ENCODE assay signal across 1 cellular context in the genomic region with DNA sequence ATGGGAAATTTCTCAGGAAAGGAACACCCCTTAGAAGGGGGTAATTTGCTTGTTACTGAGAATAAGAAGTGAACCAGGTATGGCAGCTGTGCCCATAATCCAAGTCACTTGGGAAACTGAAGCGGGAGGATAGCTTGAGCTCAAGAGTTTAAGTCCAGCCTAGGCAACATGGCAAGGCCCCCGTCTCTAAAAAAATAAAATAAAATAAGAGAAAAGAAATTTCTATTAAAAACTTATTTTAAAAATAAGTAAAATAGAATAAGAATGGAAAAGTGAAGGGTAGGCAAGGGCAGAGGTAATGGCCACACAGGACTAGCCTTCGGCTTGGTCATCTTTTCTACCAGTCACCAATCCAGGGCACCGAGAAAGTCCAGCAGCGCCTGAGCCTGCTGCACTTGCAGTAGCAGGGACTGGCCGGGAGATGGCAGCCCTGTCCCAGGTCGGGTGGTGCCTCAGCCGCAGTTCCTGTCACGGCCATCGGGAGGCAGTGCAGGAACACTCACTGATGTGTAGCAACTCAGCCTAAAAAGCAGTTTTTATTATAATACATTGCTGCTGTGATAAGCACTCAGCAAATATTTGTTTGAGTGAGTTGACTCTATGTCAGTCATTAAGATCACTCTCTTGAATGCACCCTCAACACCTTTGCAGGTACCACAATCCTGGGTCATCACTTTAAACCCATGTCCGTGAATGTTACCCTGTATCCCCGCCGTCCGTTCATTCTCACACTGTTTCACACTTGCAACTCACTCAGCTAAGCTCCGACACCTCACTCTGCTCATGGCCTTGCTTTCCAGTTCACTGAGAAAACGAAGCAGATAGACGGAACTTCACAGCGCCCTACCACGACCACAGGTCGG.
TF ChIP-seq lines count a peak whose summit lies in the region.

No MANE protein-coding gene starts in this region.

TF ChIP-seq in HepG2, 621 proteins besides CTCF, POLR2A, EP300 and RAD21 (continued from another document and continues in another):
- TF ChIP-seq, protein P1, sequence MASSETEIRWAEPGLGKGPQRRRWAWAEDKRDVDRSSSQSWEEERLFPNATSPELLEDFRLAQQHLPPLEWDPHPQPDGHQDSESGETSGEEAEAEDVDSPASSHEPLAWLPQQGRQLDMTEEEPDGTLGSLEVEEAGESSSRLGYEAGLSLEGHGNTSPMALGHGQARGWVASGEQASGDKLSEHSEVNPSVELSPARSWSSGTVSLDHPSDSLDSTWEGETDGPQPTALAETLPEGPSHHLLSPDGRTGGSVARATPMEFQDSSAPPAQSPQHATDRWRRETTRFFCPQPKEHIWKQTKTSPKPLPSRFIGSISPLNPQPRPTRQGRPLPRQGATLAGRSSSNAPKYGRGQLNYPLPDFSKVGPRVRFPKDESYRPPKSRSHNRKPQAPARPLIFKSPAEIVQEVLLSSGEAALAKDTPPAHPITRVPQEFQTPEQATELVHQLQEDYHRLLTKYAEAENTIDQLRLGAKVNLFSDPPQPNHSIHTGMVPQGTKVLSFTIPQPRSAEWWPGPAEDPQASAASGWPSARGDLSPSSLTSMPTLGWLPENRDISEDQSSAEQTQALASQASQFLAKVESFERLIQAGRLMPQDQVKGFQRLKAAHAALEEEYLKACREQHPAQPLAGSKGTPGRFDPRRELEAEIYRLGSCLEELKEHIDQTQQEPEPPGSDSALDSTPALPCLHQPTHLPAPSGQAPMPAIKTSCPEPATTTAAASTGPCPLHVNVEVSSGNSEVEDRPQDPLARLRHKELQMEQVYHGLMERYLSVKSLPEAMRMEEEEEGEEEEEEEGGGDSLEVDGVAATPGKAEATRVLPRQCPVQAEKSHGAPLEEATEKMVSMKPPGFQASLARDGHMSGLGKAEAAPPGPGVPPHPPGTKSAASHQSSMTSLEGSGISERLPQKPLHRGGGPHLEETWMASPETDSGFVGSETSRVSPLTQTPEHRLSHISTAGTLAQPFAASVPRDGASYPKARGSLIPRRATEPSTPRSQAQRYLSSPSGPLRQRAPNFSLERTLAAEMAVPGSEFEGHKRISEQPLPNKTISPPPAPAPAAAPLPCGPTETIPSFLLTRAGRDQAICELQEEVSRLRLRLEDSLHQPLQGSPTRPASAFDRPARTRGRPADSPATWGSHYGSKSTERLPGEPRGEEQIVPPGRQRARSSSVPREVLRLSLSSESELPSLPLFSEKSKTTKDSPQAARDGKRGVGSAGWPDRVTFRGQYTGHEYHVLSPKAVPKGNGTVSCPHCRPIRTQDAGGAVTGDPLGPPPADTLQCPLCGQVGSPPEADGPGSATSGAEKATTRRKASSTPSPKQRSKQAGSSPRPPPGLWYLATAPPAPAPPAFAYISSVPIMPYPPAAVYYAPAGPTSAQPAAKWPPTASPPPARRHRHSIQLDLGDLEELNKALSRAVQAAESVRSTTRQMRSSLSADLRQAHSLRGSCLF (CRISPR knock-in tag; IDR thresholded peaks at IDR 0.05; ENCODE audit: borderline replicate concordance), result no peak
- TF ChIP-seq TRIM24 (CRISPR knock-in tag; IDR thresholded peaks at IDR 0.05), result no peak
- TF ChIP-seq SIN3B (IDR thresholded peaks at IDR 0.05; ENCODE audit: low read length), result 0 out of 2 replicates have a peak, but pooled peaks have one; percentile 24
- TF ChIP-seq NFKB2 (CRISPR knock-in tag; IDR thresholded peaks at IDR 0.05; ENCODE audit: borderline replicate concordance), result peak; percentile 84; the same call in 1 of the 2 replicates
- TF ChIP-seq HNRNPK (IDR thresholded peaks at IDR 0.05; ENCODE audit: low read depth, low read length, poor library complexity, severe bottlenecking), result no peak
- peak; percentile 66; the same call in 1 of the 2 replicates for TF ChIP-seq HOXA3 (CRISPR knock-in tag; IDR thresholded peaks at IDR 0.05)
- no peak for TF ChIP-seq ZIK1 (CRISPR knock-in tag; IDR thresholded peaks at IDR 0.05; ENCODE audit: borderline replicate concordance, low read depth)
- TF ChIP-seq GTF3A (CRISPR knock-in tag; conservative IDR thresholded peaks at IDR 0.05), result 0 out of 2 replicates have a peak, but pooled peaks have one; percentile 68
- TF ChIP-seq, protein P2, sequence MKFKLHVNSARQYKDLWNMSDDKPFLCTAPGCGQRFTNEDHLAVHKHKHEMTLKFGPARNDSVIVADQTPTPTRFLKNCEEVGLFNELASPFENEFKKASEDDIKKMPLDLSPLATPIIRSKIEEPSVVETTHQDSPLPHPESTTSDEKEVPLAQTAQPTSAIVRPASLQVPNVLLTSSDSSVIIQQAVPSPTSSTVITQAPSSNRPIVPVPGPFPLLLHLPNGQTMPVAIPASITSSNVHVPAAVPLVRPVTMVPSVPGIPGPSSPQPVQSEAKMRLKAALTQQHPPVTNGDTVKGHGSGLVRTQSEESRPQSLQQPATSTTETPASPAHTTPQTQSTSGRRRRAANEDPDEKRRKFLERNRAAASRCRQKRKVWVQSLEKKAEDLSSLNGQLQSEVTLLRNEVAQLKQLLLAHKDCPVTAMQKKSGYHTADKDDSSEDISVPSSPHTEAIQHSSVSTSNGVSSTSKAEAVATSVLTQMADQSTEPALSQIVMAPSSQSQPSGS (CRISPR knock-in tag; IDR thresholded peaks at IDR 0.05), result peak; percentile 83; the same call in 1 of the 2 replicates
- TF ChIP-seq ZNF329 (CRISPR knock-in tag; IDR thresholded peaks at IDR 0.05; ENCODE audit: low read depth), result no peak; the same call in 1 of the 2 replicates
- peak; percentile 44 for TF ChIP-seq ETV5 (CRISPR knock-in tag; IDR thresholded peaks at IDR 0.05; ENCODE audit: borderline replicate concordance)
- peak; percentile 63 for TF ChIP-seq CEBPG (CRISPR knock-in tag; IDR thresholded peaks at IDR 0.05)
- TF ChIP-seq SMAD3 (CRISPR knock-in tag; IDR thresholded peaks at IDR 0.05), result peak; percentile 94
- TF ChIP-seq FOXM1 (CRISPR knock-in tag; IDR thresholded peaks at IDR 0.05), result no peak
- TF ChIP-seq ZNF724P (CRISPR knock-in tag; IDR thresholded peaks at IDR 0.05; ENCODE audit: borderline replicate concordance), result peak; percentile 76; the same call in 1 of the 2 replicates
- TF ChIP-seq FOXJ3 (CRISPR knock-in tag; IDR thresholded peaks at IDR 0.05; ENCODE audit: borderline replicate concordance), result no peak
- peak; percentile 27; the same call in 1 of the 2 replicates for TF ChIP-seq HDAC2 (CRISPR knock-in tag; IDR thresholded peaks at IDR 0.05)
- TF ChIP-seq ELF3 (CRISPR knock-in tag; IDR thresholded peaks at IDR 0.05), result 0 out of 2 replicates have a peak, but pooled peaks have one; percentile 34
- TF ChIP-seq ETV6 (CRISPR knock-in tag; conservative IDR thresholded peaks at IDR 0.05), result no peak
- TF ChIP-seq HNF4G (IDR thresholded peaks at IDR 0.05; ENCODE audit: borderline replicate concordance, low read depth, low read length), result no peak
- TF ChIP-seq HNF4G (CRISPR knock-in tag; IDR thresholded peaks at IDR 0.05; ENCODE audit: borderline replicate concordance, low read depth), result no peak
- peak; percentile 94 for TF ChIP-seq SALL1 (CRISPR knock-in tag; IDR thresholded peaks at IDR 0.05)
- peak; percentile 56; the same call in 1 of the 2 replicates for TF ChIP-seq ATF7-NPFF (CRISPR knock-in tag; IDR thresholded peaks at IDR 0.05; ENCODE audit: low read depth)
- no peak for TF ChIP-seq CREBL2 (CRISPR knock-in tag; IDR thresholded peaks at IDR 0.05; ENCODE audit: borderline replicate concordance)
- TF ChIP-seq HCFC1 (IDR thresholded peaks at IDR 0.05; ENCODE audit: low read depth, low read length), result no peak
- no peak for TF ChIP-seq SOX13 (IDR thresholded peaks at IDR 0.05)
- TF ChIP-seq SOX13 (CRISPR knock-in tag; conservative IDR thresholded peaks at IDR 0.05 in 1 of 2, IDR thresholded peaks at IDR 0.05 in 1 of 2), result peak in 1 of 2 experiments; percentile 47; a peak in 1 of 4 replicates
- TF ChIP-seq ZNF772 (CRISPR knock-in tag; IDR thresholded peaks at IDR 0.05), result 0 out of 2 replicates have a peak, but pooled peaks have one; percentile 56
- no peak for TF ChIP-seq ATM (IDR thresholded peaks at IDR 0.05; ENCODE audit: borderline replicate concordance)
- TF ChIP-seq ZNF660 (CRISPR knock-in tag; IDR thresholded peaks at IDR 0.05; ENCODE audit: borderline replicate concordance, low read depth), result no peak
- TF ChIP-seq, protein P3, sequence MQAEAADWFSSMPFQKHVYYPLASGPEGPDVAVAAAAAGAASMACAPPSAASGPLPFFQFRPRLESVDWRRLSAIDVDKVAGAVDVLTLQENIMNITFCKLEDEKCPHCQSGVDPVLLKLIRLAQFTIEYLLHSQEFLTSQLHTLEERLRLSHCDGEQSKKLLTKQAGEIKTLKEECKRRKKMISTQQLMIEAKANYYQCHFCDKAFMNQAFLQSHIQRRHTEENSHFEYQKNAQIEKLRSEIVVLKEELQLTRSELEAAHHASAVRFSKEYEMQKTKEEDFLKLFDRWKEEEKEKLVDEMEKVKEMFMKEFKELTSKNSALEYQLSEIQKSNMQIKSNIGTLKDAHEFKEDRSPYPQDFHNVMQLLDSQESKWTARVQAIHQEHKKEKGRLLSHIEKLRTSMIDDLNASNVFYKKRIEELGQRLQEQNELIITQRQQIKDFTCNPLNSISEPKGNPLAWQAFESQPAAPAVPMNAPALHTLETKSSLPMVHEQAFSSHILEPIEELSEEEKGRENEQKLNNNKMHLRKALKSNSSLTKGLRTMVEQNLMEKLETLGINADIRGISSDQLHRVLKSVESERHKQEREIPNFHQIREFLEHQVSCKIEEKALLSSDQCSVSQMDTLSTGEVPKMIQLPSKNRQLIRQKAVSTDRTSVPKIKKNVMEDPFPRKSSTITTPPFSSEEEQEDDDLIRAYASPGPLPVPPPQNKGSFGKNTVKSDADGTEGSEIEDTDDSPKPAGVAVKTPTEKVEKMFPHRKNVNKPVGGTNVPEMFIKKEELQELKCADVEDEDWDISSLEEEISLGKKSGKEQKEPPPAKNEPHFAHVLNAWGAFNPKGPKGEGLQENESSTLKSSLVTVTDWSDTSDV (CRISPR knock-in tag; IDR thresholded peaks at IDR 0.05), result no peak
- no peak; the same call in 1 of the 2 replicates for TF ChIP-seq TFAP4 (IDR thresholded peaks at IDR 0.05; ENCODE audit: borderline replicate concordance, low read depth)
- TF ChIP-seq ZNF761 (CRISPR knock-in tag; conservative IDR thresholded peaks at IDR 0.05), result no peak; the same call in 1 of the 2 replicates
- TF ChIP-seq ZNF546 (CRISPR knock-in tag; conservative IDR thresholded peaks at IDR 0.05), result no peak
- TF ChIP-seq, protein P4, sequence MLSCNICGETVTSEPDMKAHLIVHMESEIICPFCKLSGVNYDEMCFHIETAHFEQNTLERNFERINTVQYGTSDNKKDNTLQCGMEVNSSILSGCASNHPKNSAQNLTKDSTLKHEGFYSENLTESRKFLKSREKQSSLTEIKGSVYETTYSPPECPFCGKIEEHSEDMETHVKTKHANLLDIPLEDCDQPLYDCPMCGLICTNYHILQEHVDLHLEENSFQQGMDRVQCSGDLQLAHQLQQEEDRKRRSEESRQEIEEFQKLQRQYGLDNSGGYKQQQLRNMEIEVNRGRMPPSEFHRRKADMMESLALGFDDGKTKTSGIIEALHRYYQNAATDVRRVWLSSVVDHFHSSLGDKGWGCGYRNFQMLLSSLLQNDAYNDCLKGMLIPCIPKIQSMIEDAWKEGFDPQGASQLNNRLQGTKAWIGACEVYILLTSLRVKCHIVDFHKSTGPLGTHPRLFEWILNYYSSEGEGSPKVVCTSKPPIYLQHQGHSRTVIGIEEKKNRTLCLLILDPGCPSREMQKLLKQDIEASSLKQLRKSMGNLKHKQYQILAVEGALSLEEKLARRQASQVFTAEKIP (CRISPR knock-in tag; IDR thresholded peaks at IDR 0.05; ENCODE audit: borderline replicate concordance), result no peak
- peak; percentile 68; the same call in 1 of the 2 replicates for TF ChIP-seq ZNF891 (CRISPR knock-in tag; IDR thresholded peaks at IDR 0.05)
- no peak for TF ChIP-seq HIVEP1 (CRISPR knock-in tag; IDR thresholded peaks at IDR 0.05)
- TF ChIP-seq HNF1B (CRISPR knock-in tag; IDR thresholded peaks at IDR 0.05), result peak; percentile 63; the same call in 1 of the 2 replicates
- TF ChIP-seq, protein P5, sequence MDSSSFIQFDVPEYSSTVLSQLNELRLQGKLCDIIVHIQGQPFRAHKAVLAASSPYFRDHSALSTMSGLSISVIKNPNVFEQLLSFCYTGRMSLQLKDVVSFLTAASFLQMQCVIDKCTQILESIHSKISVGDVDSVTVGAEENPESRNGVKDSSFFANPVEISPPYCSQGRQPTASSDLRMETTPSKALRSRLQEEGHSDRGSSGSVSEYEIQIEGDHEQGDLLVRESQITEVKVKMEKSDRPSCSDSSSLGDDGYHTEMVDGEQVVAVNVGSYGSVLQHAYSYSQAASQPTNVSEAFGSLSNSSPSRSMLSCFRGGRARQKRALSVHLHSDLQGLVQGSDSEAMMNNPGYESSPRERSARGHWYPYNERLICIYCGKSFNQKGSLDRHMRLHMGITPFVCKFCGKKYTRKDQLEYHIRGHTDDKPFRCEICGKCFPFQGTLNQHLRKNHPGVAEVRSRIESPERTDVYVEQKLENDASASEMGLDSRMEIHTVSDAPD (CRISPR knock-in tag; IDR thresholded peaks at IDR 0.05), result no peak
- no peak for TF ChIP-seq ZFP37 (CRISPR knock-in tag; IDR thresholded peaks at IDR 0.05; ENCODE audit: borderline replicate concordance)
- TF ChIP-seq FOXK1 (CRISPR knock-in tag; IDR thresholded peaks at IDR 0.05; ENCODE audit: borderline replicate concordance, low read depth), result peak; percentile 70; the same call in 1 of the 2 replicates
- TF ChIP-seq KMT2A (CRISPR knock-in tag; IDR thresholded peaks at IDR 0.05), result no peak
- no peak for TF ChIP-seq ZNF33B (CRISPR knock-in tag; IDR thresholded peaks at IDR 0.05)
- TF ChIP-seq NR2F1 (CRISPR knock-in tag; IDR thresholded peaks at IDR 0.05), result peak in 1 of 2 experiments; percentile 31; a peak in 1 of 4 replicates
